12 cellular contexts compared by ENCODE assay signal in the genomic region with DNA sequence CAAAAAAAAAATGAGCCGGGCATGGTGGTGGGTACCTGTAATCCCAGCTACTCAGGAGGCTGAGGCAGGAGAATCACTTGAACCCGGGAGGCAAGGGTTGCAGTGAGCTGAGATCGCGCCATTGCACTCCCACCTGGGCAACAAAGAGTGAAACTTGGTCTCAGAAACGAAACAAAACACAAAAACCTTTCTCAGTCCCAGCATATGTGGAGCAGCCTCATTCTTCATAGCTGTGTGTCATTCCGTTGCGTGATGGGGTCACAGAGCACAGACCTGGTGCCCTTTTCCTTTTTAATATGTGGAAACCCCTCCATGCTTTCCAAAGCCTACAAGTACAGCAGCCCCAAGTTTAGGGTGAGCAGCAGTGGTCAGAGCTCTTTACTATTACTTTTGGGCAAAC. TPM values are rescaled to one million over a fixed set of nuclear protein-coding genes. Genes with fewer than 3 reads are reported as not detected.
DNase-seq lines count a peak whose midpoint lies in the region; ATAC-seq and TF ChIP-seq lines count a peak whose summit lies in the region.
"Had no signal": no experiment of that assay in that cellular context is flagged by ENCODE, and none has a peak within 500 bp of the region (broad histone marks: within the 10 kb centered on the region; RNA-seq: fewer than 3 reads in every experiment).

No MANE protein-coding gene starts in this region.

- peaks cover 19% of the 10 kb centered on the region for H3K4me1 Mint-ChIP-seq in CD4-positive, alpha-beta T cell (ENCODE audit: low read depth)

- H3K4me3 ChIP-seq in WI38 (ENCODE audit: low read depth, low read length) (peak overlapping the region; percentile 30), psoas muscle (peak overlapping the region; percentile 56)

- H3K27me3 Mint-ChIP-seq in CD4-positive, alpha-beta T cell = no peaks in the 10 kb centered on the region

- intact Hi-C loops in CD4-positive, alpha-beta T cell (cut with DNase I, micrococcal nuclease) = no loop called here
- intact Hi-C loops in Right ventricle myocardium superior (cut with DNase I) = no loop called here
- intact Hi-C loops in psoas muscle (cut with DNase I) = no loop called here

- H3K27ac Mint-ChIP-seq in CD4-positive, alpha-beta T cell = peak overlapping the region; percentile 93

- ATAC-seq in CD4-positive, alpha-beta T cell (ENCODE audit: poor library complexity) = peak; percentile 12
- ATAC-seq in Right ventricle myocardium superior (ENCODE audit: poor library complexity) (peak; percentile 23), psoas muscle (peak; percentile 0 to 7 (median 5))

- POLR2A ChIA-PET in CD4-positive, alpha-beta T cell (lab: Charles Lee) = interaction anchor here (2.3 kb wide), 1 partner anchor 14 kb away, joined by 10 read pairs; the partner anchor contains the start of gene PEX26

- H3K9me3 Mint-ChIP-seq in CD4-positive, alpha-beta T cell = no peaks in the 10 kb centered on the region

- TF ChIP-seq CTCF in CD4-positive, alpha-beta T cell (IDR thresholded peaks at IDR 0.05) = no peak
- TF ChIP-seq CTCF in WI38 (IDR thresholded peaks at IDR 0.05; ENCODE audit: low read depth, low read length) (no peak), psoas muscle (IDR thresholded peaks at IDR 0.05) (no peak)

- peaks cover 0 to 29% of the 10 kb centered on the region in 2 donors for H3K36me3 ChIP-seq in psoas muscle (ENCODE audit: insufficient read depth in 1 of 2, low read depth in 1 of 2)

- peaks cover 80% of the 10 kb centered on the region for H3K36me3 Mint-ChIP-seq in CD4-positive, alpha-beta T cell (ENCODE audit: low read depth)

- H3K27me3 ChIP-seq in CD4-positive, alpha-beta T cell (ENCODE audit: control insufficient read depth, insufficient read depth, low read length) = no peaks in the 10 kb centered on the region
- H3K27me3 ChIP-seq in psoas muscle (ENCODE audit: insufficient read depth in 3 of 3, low read length in 2 of 3) = no peaks in the 10 kb centered on the region

- DNase-seq in CD4-positive, alpha-beta T cell = no peak
- no peak for DNase-seq in Right ventricle myocardium superior
- no peak for DNase-seq in psoas muscle
- no peak for DNase-seq in AG08395 (ENCODE audit: low spot score)
- DNase-seq in activated CD8-positive, alpha-beta memory T cell treated with anti-CD3 and anti-CD28 coated beads, Interleukin-2, amount 50 U/mL, for 4 hours = no peak
- no peak for DNase-seq in DMS79 treated with DMSO at 0.1 percent for 48 hours (lab: John Stamatoyannopoulos, UW)
- DNase-seq in GF-D8 (lab: John Stamatoyannopoulos, UW) = no peak
- DNase-seq: activated CD4-positive, alpha-beta T cell treated with anti-CD3 and anti-CD28 coated beads for 1 hour; cortex of kidney; DMS 273 treated with DMSO at 0.1 percent for 48 hours; NCI-H748 treated with DMSO at 0.1 percent for 48 hours had no signal

- no peak overlapping the region for H3K27ac ChIP-seq in CD4-positive, alpha-beta T cell (ENCODE audit: low read depth, low read length)
- peak overlapping the region; percentile 86 for H3K27ac ChIP-seq in psoas muscle

- peaks cover 18% of the 10 kb centered on the region for H3K4me1 ChIP-seq in psoas muscle

- CTCF ChIA-PET in CD4-positive, alpha-beta T cell (lab: Charles Lee) = interaction anchor here (1.7 kb wide), 1 partner anchor 15 kb away, joined by 4 read pairs; no protein-coding TSS in a partner anchor

- 57 to 69% (median 67%) methylated on average over 7 of the region's 7 CpGs for WGBS in psoas muscle, 3 donors

- H3K4me3 Mint-ChIP-seq in CD4-positive, alpha-beta T cell = peak overlapping the region; percentile 87

- no peaks in the 10 kb centered on the region for H3K9me3 ChIP-seq in CD4-positive, alpha-beta T cell (ENCODE audit: control insufficient read depth, low read length)
- no peaks in the 10 kb centered on the region for H3K9me3 ChIP-seq in psoas muscle

RNA-seq across cellular contexts. Expression of gene PEX26, which starts 13.7 kb away (rescaled TPM):
- 10 to 100 TPM; 19.6 to 20.8 TPM for total RNA-seq in CD4-positive, alpha-beta T cell
- 20.3 TPM for total RNA-seq in Right ventricle myocardium superior
- 10 to 100 TPM; 17.6 to 23.4 (median 19.8) TPM for total RNA-seq in psoas muscle
- 10 to 100 TPM; 11.2 to 19.0 (median 15.2) TPM for polyA plus RNA-seq in psoas muscle

RNA-seq across cellular contexts. Expression of gene TUBA8, which starts 19.1 kb away (rescaled TPM):
- 1 to 10 TPM in 1 of 2 experiments, under 1 TPM in 1; 0.47 to 1.1 TPM for total RNA-seq in CD4-positive, alpha-beta T cell
- 247 TPM for total RNA-seq in Right ventricle myocardium superior
- 100 to 1,000 TPM in 3 of 4 donors, 10 to 100 TPM in 1; 80.2 to 150 (median 118) TPM for total RNA-seq in psoas muscle
- polyA plus RNA-seq in psoas muscle = 100 to 1,000 TPM in 2 of 3 donors, 10 to 100 TPM in 1; 38.8 to 142 (median 115) TPM

RNA-seq across cellular contexts. Expression of gene USP18, which starts 58.5 kb away (rescaled TPM):
- total RNA-seq in CD4-positive, alpha-beta T cell = 1 to 10 TPM; 3.3 to 3.4 TPM
- total RNA-seq in Right ventricle myocardium superior (1.6 TPM), psoas muscle (1 to 10 TPM; 1.4 to 4.7 (median 2.6) TPM)
- 1 to 10 TPM; 1.6 to 4.8 (median 3.2) TPM for polyA plus RNA-seq in psoas muscle

Comparison
In these comparisons a context has a peak if more than half of its experiments do, and no peak if none do; other contexts are left out.
1. RNA of gene TUBA8, which starts 19.1 kb away (total RNA-seq): 247 TPM in Right ventricle myocardium superior (single experiment) and 80.2 to 150 TPM in psoas muscle; 0.47 to 1.1 TPM in CD4-positive, alpha-beta T cell; every median in the first group is over 10 times any median in the second.
2. Peak in every context shown above with its lines, with median percentiles within 50 percentile points of each other: ATAC-seq.